28 cellular contexts compared by ENCODE assay signal in genomic region chr2:112777036-112777435, GRCh38. TPM values are rescaled to one million over a fixed set of nuclear protein-coding genes. Genes with fewer than 3 reads are reported as not detected.
DNase-seq lines count a peak whose midpoint lies in the region; ATAC-seq and TF ChIP-seq lines count a peak whose summit lies in the region.
"Had no signal": no experiment of that assay in that cellular context is flagged by ENCODE, and none has a peak within 500 bp of the region (broad histone marks: within the 10 kb centered on the region; RNA-seq: fewer than 3 reads in every experiment).

No MANE protein-coding gene starts in this region.

- intact Hi-C loops in left ventricle myocardium superior (cut with micrococcal nuclease), result no loop called here

- no peaks in the 10 kb centered on the region for H3K79me2 ChIP-seq in DND-41 (ENCODE audit: insufficient read depth, low read length)

- H3K27ac Mint-ChIP-seq in T-helper 1 cell treated with Interleukin-12 subunit alpha and Interleukin-12 subunit beta and Interleukin-4 antibody, amounts not matched to agents 30 μg/mL and 1 μg/mL, for 36 hours, result peak overlapping the region; percentile 73
- H3K27ac Mint-ChIP-seq in activated naive CD8-positive, alpha-beta T cell treated with anti-CD3 and anti-CD28 coated beads, Interleukin-2, amount 50 U/mL, for 24 hours, result peak overlapping the region; percentile 59
- peak overlapping the region in 1 of 2 donors; percentile 87 for H3K27ac Mint-ChIP-seq in natural killer cell treated with Interleukin-12 subunit alpha and Interleukin-12 subunit beta and Interleukin-15 and Interleukin-18, amount 100 ng/mL, for 72 hours
- H3K27ac Mint-ChIP-seq: nephron progenitor cell, type B pancreatic cell had no signal

- no peak overlapping the region for H3K27ac ChIP-seq in DND-41 (ENCODE audit: low read length)
- H3K27ac ChIP-seq: 22Rv1, adrenal gland, prostate gland, stomach, WERI-Rb-1 had no signal

- H3K9ac ChIP-seq in DND-41 (ENCODE audit: low read depth, low read length), result no peak overlapping the region

- peaks cover 14% of the 10 kb centered on the region for H3K27me3 Mint-ChIP-seq in T-helper 1 cell treated with Interleukin-12 subunit alpha and Interleukin-12 subunit beta and Interleukin-4 antibody, amounts not matched to agents 30 μg/mL and 1 μg/mL, for 36 hours (ENCODE audit: low read depth)
- H3K27me3 Mint-ChIP-seq in activated naive CD8-positive, alpha-beta T cell treated with anti-CD3 and anti-CD28 coated beads, Interleukin-2, amount 50 U/mL, for 24 hours, result peaks cover 15% of the 10 kb centered on the region
- no peaks in the 10 kb centered on the region for H3K27me3 Mint-ChIP-seq in natural killer cell treated with Interleukin-12 subunit alpha and Interleukin-12 subunit beta and Interleukin-15 and Interleukin-18, amount 100 ng/mL, for 72 hours
- H3K27me3 Mint-ChIP-seq: type B pancreatic cell had no signal

- no peaks in the 10 kb centered on the region for H3K36me3 ChIP-seq in DND-41 (ENCODE audit: insufficient read depth, low read length)
- H3K36me3 ChIP-seq: adrenal gland, prostate gland, stomach, WERI-Rb-1 had no signal

- no peak overlapping the region for H3K4me2 ChIP-seq in DND-41 (ENCODE audit: insufficient read depth, low read length)

- H4K20me1 ChIP-seq in DND-41 (ENCODE audit: insufficient read depth, low read length), result no peaks in the 10 kb centered on the region

- ATAC-seq in DND-41 (ENCODE audit: insufficient read depth, low read depth) (0 out of 3 replicates have a peak, but pooled peaks have one; percentile 31), left ventricle myocardium superior (no peak), esophagus mucosa (no peak)
- peak; percentile 33 for ATAC-seq in activated naive CD8-positive, alpha-beta T cell treated with anti-CD3 and anti-CD28 coated beads, Interleukin-2, amount 50 U/mL, for 24 hours
- ATAC-seq in natural killer cell treated with Interleukin-12 subunit alpha and Interleukin-12 subunit beta and Interleukin-15 and Interleukin-18, amount 100 ng/mL, for 72 hours, result no peak
- ATAC-seq: PC-3 had no signal

- peak overlapping the region; percentile 66 for H3K4me3 Mint-ChIP-seq in T-helper 1 cell treated with Interleukin-12 subunit alpha and Interleukin-12 subunit beta and Interleukin-4 antibody, amounts not matched to agents 30 μg/mL and 1 μg/mL, for 36 hours
- no peak overlapping the region for H3K4me3 Mint-ChIP-seq in activated naive CD8-positive, alpha-beta T cell treated with anti-CD3 and anti-CD28 coated beads, Interleukin-2, amount 50 U/mL, for 24 hours
- peak overlapping the region; percentile 6 for H3K4me3 Mint-ChIP-seq in natural killer cell treated with Interleukin-12 subunit alpha and Interleukin-12 subunit beta and Interleukin-15 and Interleukin-18, amount 100 ng/mL, for 72 hours
- H3K4me3 Mint-ChIP-seq: H9, nephron progenitor cell, type B pancreatic cell had no signal

- H3K4me3 ChIP-seq in DND-41 (ENCODE audit: low read depth in 1 of 2, low read length in 2 of 2), result no peak overlapping the region
- H3K4me3 ChIP-seq: adrenal gland, prostate gland, stomach had no signal

- peaks cover 5% of the 10 kb centered on the region for H3K9me3 Mint-ChIP-seq in T-helper 1 cell treated with Interleukin-12 subunit alpha and Interleukin-12 subunit beta and Interleukin-4 antibody, amounts not matched to agents 30 μg/mL and 1 μg/mL, for 36 hours
- H3K9me3 Mint-ChIP-seq in activated naive CD8-positive, alpha-beta T cell treated with anti-CD3 and anti-CD28 coated beads, Interleukin-2, amount 50 U/mL, for 24 hours, result peaks cover 5% of the 10 kb centered on the region
- H3K9me3 Mint-ChIP-seq in natural killer cell treated with Interleukin-12 subunit alpha and Interleukin-12 subunit beta and Interleukin-15 and Interleukin-18, amount 100 ng/mL, for 72 hours, result peaks cover 7% of the 10 kb centered on the region
- H3K9me3 Mint-ChIP-seq: H9, nephron progenitor cell, type B pancreatic cell had no signal

- no peak for TF ChIP-seq CTCF in DND-41 (IDR thresholded peaks at IDR 0.05; ENCODE audit: borderline replicate concordance, extremely low read depth, low read length, poor library complexity, severe bottlenecking)

- H3K4me1 Mint-ChIP-seq in T-helper 1 cell treated with Interleukin-12 subunit alpha and Interleukin-12 subunit beta and Interleukin-4 antibody, amounts not matched to agents 30 μg/mL and 1 μg/mL, for 36 hours (ENCODE audit: low read depth), result peaks cover 16% of the 10 kb centered on the region
- H3K4me1 Mint-ChIP-seq in activated naive CD8-positive, alpha-beta T cell treated with anti-CD3 and anti-CD28 coated beads, Interleukin-2, amount 50 U/mL, for 24 hours, result peaks cover 11% of the 10 kb centered on the region
- H3K4me1 Mint-ChIP-seq in natural killer cell treated with Interleukin-12 subunit alpha and Interleukin-12 subunit beta and Interleukin-15 and Interleukin-18, amount 100 ng/mL, for 72 hours (ENCODE audit: low read depth in 2 of 2), result peaks cover 23 to 32% of the 10 kb centered on the region in 2 donors
- H3K4me1 Mint-ChIP-seq: nephron progenitor cell had no signal

- DNase-seq in T-helper 1 cell, result no peak
- DNase-seq in DND-41, result no peak
- no peak for DNase-seq in activated naive CD8-positive, alpha-beta T cell treated with anti-CD3 and anti-CD28 coated beads, Interleukin-2, amount 50 U/mL, for 24 hours
- DNase-seq in natural killer cell treated with Interleukin-12 subunit alpha and Interleukin-12 subunit beta and Interleukin-15 and Interleukin-18, amount 100 ng/mL, for 72 hours (ENCODE audit: low spot score), result no peak
- no peak for DNase-seq in NCI-H2081 (lab: John Stamatoyannopoulos, UW)
- no peak for DNase-seq in left ventricle myocardium superior
- DNase-seq: adrenal gland; AML-193; dermis blood vessel endothelial cell; foreskin fibroblast; H9; hypothalamus; islet precursor cell; mesenchymal stem cell; MV-4-11; NCI-H1694; NCI-H774; nephron progenitor cell; PC-3; stimulated activated CD4-positive, alpha-beta T cell treated with anti-CD3 and anti-CD28 coated beads, Interleukin-2, amount 100 ng/mL, for 24 hours; stomach; WERI-Rb-1 had no signal

- H3K27me3 ChIP-seq in DND-41 (ENCODE audit: insufficient read depth, low read length, poor library complexity), result peaks cover 4% of the 10 kb centered on the region
- H3K27me3 ChIP-seq: adrenal gland, stomach had no signal

- no peaks in the 10 kb centered on the region for H3K9me3 ChIP-seq in DND-41 (ENCODE audit: insufficient read depth, low read length, severe bottlenecking)
- H3K9me3 ChIP-seq: adrenal gland, prostate gland, stomach had no signal

- H3K36me3 Mint-ChIP-seq in T-helper 1 cell treated with Interleukin-12 subunit alpha and Interleukin-12 subunit beta and Interleukin-4 antibody, amounts not matched to agents 30 μg/mL and 1 μg/mL, for 36 hours (ENCODE audit: low read depth), result peaks cover 15% of the 10 kb centered on the region
- H3K36me3 Mint-ChIP-seq in activated naive CD8-positive, alpha-beta T cell treated with anti-CD3 and anti-CD28 coated beads, Interleukin-2, amount 50 U/mL, for 24 hours (ENCODE audit: low read depth), result no peaks in the 10 kb centered on the region
- no peaks in the 10 kb centered on the region for H3K36me3 Mint-ChIP-seq in natural killer cell treated with Interleukin-12 subunit alpha and Interleukin-12 subunit beta and Interleukin-15 and Interleukin-18, amount 100 ng/mL, for 72 hours
- H3K36me3 Mint-ChIP-seq: type B pancreatic cell had no signal

- H2AFZ ChIP-seq in DND-41 (ENCODE audit: low read depth, low read length), result no peak overlapping the region

- no peaks in the 10 kb centered on the region for H3K4me1 ChIP-seq in DND-41 (ENCODE audit: insufficient read depth, low read length)
- H3K4me1 ChIP-seq: adrenal gland, prostate gland, stomach had no signal

RNA-seq across cellular contexts. Expression of gene IL1A, which starts 7.3 kb away (rescaled TPM):
- 10 to 100 TPM in 1 of 2 donors, under 1 TPM in 1; 0.25 to 12.3 TPM for total RNA-seq in natural killer cell treated with Interleukin-12 subunit alpha and Interleukin-12 subunit beta and Interleukin-15 and Interleukin-18, amount 100 ng/mL, for 72 hours
- total RNA-seq in left ventricle myocardium superior (not detected), esophagus mucosa (9.4 TPM)
- total RNA-seq: stomach had no signal

RNA-seq across cellular contexts. Expression of gene CKAP2L, which starts 12.6 kb away (rescaled TPM):
- 10 to 100 TPM; 26.8 to 45.7 TPM for total RNA-seq in natural killer cell treated with Interleukin-12 subunit alpha and Interleukin-12 subunit beta and Interleukin-15 and Interleukin-18, amount 100 ng/mL, for 72 hours
- 0.10 TPM for total RNA-seq in left ventricle myocardium superior
- total RNA-seq in esophagus mucosa, result 14.0 TPM

RNA-seq across cellular contexts. Expression of gene NT5DC4, which starts 56.2 kb away (rescaled TPM):
- total RNA-seq in natural killer cell treated with Interleukin-12 subunit alpha and Interleukin-12 subunit beta and Interleukin-15 and Interleukin-18, amount 100 ng/mL, for 72 hours, result not detected
- total RNA-seq in left ventricle myocardium superior (not detected), esophagus mucosa (not detected)
- total RNA-seq: dermis blood vessel endothelial cell; H9; stomach; T-helper 1 cell treated with Interleukin-12 subunit alpha and Interleukin-12 subunit beta and Interleukin-4 antibody, amounts not matched to agents 30 ng/mL and 1 ng/mL, for 36 hours had no signal

RNA-seq across cellular contexts. Expression of gene IL1B, which starts 59.5 kb away (rescaled TPM):
- total RNA-seq in natural killer cell treated with Interleukin-12 subunit alpha and Interleukin-12 subunit beta and Interleukin-15 and Interleukin-18, amount 100 ng/mL, for 72 hours, result 10 to 100 TPM in 1 of 2 donors, 1 to 10 TPM in 1; 1.8 to 12.0 TPM
- total RNA-seq in left ventricle myocardium superior (0.37 TPM), esophagus mucosa (4.1 TPM)
- total RNA-seq: H9; prostate gland; T-helper 1 cell treated with Interleukin-12 subunit alpha and Interleukin-12 subunit beta and Interleukin-4 antibody, amounts not matched to agents 30 ng/mL and 1 ng/mL, for 36 hours had no signal

Comparison
In these comparisons a context has a peak if more than half of its experiments do, and no peak if none do; other contexts are left out.
1. ATAC-seq: peak in DND-41 (single experiment) and activated naive CD8-positive, alpha-beta T cell treated with anti-CD3 and anti-CD28 coated beads, Interleukin-2, amount 50 U/mL, for 24 hours (single experiment); none in natural killer cell treated with Interleukin-12 subunit alpha and Interleukin-12 subunit beta and Interleukin-15 and Interleukin-18, amount 100 ng/mL, for 72 hours (0 of 2), left ventricle myocardium superior (single experiment) and esophagus mucosa (single experiment).
2. RNA of gene CKAP2L, which starts 12.6 kb away (total RNA-seq): 26.8 to 45.7 TPM in natural killer cell treated with Interleukin-12 subunit alpha and Interleukin-12 subunit beta and Interleukin-15 and Interleukin-18, amount 100 ng/mL, for 72 hours and 14.0 TPM in esophagus mucosa (single experiment); 0.10 TPM in left ventricle myocardium superior (single experiment); every median in the first group is over 10 times any median in the second.